In genomic region chr19:472005-472858, GRCh38 we compare ENCODE assay signal across 2 cellular contexts.
A peak's percentile ranks its signal among the peaks of the same experiment; 100 is the strongest.
TF ChIP-seq lines count a peak whose summit lies in the region.

No MANE protein-coding gene starts in this region.

TF ChIP-seq in A549, 52 proteins besides CTCF, POLR2A, EP300 and RAD21:
- no peak for TF ChIP-seq HDAC2 (IDR thresholded peaks at IDR 0.05)
- no peak for TF ChIP-seq ESRRA (IDR thresholded peaks at IDR 0.05; ENCODE audit: borderline replicate concordance, low read length)
- TF ChIP-seq FOSL2 (IDR thresholded peaks at IDR 0.05): no peak
- TF ChIP-seq FOSL2 (CRISPR knock-in tag; IDR thresholded peaks at IDR 0.05): no peak
- TF ChIP-seq CBX2 (IDR thresholded peaks at IDR 0.05; ENCODE audit: borderline replicate concordance, low read depth): no peak
- no peak for TF ChIP-seq NFE2L2 (conservative IDR thresholded peaks at IDR 0.05; ENCODE audit: low read length)
- TF ChIP-seq ZNF302 (CRISPR knock-in tag; IDR thresholded peaks at IDR 0.05): no peak
- TF ChIP-seq USF2 (IDR thresholded peaks at IDR 0.05): no peak
- TF ChIP-seq RCOR1 (IDR thresholded peaks at IDR 0.05; ENCODE audit: low read depth, low read length): no peak
- TF ChIP-seq EHMT2 (IDR thresholded peaks at IDR 0.05; ENCODE audit: low read depth): no peak
- TF ChIP-seq POLR2AphosphoS2 (conservative IDR thresholded peaks at IDR 0.05; ENCODE audit: low read length): no peak
- no peak for TF ChIP-seq JUNB (IDR thresholded peaks at IDR 0.05)
- no peak for TF ChIP-seq REST (IDR thresholded peaks at IDR 0.05)
- TF ChIP-seq KDM1A (IDR thresholded peaks at IDR 0.05; ENCODE audit: low read depth): no peak
- TF ChIP-seq NR3C1 (IDR thresholded peaks at IDR 0.05): no peak
- no peak for TF ChIP-seq MAZ (IDR thresholded peaks at IDR 0.05; ENCODE audit: borderline replicate concordance, low read depth, low read length)
- TF ChIP-seq JUN (IDR thresholded peaks at IDR 0.05): no peak
- no peak for TF ChIP-seq RFX5 (IDR thresholded peaks at IDR 0.05)
- TF ChIP-seq HOXA7 (CRISPR knock-in tag; IDR thresholded peaks at IDR 0.05): no peak

TF ChIP-seq in HepG2, 621 proteins besides CTCF, POLR2A, EP300 and RAD21:
- TF ChIP-seq ZSCAN12 (CRISPR knock-in tag; IDR thresholded peaks at IDR 0.05): no peak
- no peak for TF ChIP-seq SAP130 (CRISPR knock-in tag; IDR thresholded peaks at IDR 0.05; ENCODE audit: low read depth)
- TF ChIP-seq AGO1 (IDR thresholded peaks at IDR 0.05; ENCODE audit: low read depth, low read length, poor library complexity, severe bottlenecking): peak; percentile 38
- TF ChIP-seq ZNF329 (CRISPR knock-in tag; IDR thresholded peaks at IDR 0.05; ENCODE audit: low read depth): no peak
- TF ChIP-seq HOXA7 (CRISPR knock-in tag; IDR thresholded peaks at IDR 0.05): no peak
- TF ChIP-seq ZNF768 (CRISPR knock-in tag; IDR thresholded peaks at IDR 0.05): peak; percentile 90
- no peak for TF ChIP-seq JUNB (CRISPR knock-in tag; IDR thresholded peaks at IDR 0.05; ENCODE audit: borderline replicate concordance)
- TF ChIP-seq SMARCC2 (IDR thresholded peaks at IDR 0.05): no peak
- no peak for TF ChIP-seq BCL3 (CRISPR knock-in tag; IDR thresholded peaks at IDR 0.05)
- no peak for TF ChIP-seq RXRA (CRISPR knock-in tag; IDR thresholded peaks at IDR 0.05)
TF ChIP-seq in HepG2: peak in this region for 2.
